ENCODE assay signal across 9 cellular contexts in genomic region chr1:172826096-172826741, GRCh38.
DNase-seq lines count a peak whose midpoint lies in the region; ATAC-seq and TF ChIP-seq lines count a peak whose summit lies in the region.
"Had no signal": no experiment of that assay in that cellular context is flagged by ENCODE, and none has a peak within 500 bp of the region (broad histone marks: within the 10 kb centered on the region; RNA-seq: fewer than 3 reads in every experiment).

No MANE protein-coding gene starts in this region.

- peaks cover 0 to 4% of the 10 kb centered on the region in 2 donors for H3K4me1 Mint-ChIP-seq in natural killer cell

- no peaks in the 10 kb centered on the region for H3K36me3 Mint-ChIP-seq in natural killer cell
- H3K36me3 Mint-ChIP-seq: activated naive CD4-positive, alpha-beta T cell treated with anti-CD3 and anti-CD28 coated beads, Interleukin-2, amount 50 U/mL, for 72 hours had no signal

- no peak overlapping the region for H3K27ac Mint-ChIP-seq in natural killer cell
- H3K27ac Mint-ChIP-seq: activated naive CD4-positive, alpha-beta T cell treated with anti-CD3 and anti-CD28 coated beads, Interleukin-2, amount 50 U/mL, for 72 hours had no signal

- H3F3A ChIP-seq in SK-N-SH (replicated peaks; ENCODE audit: insufficient read depth), result no peaks in the 10 kb centered on the region

- no peak overlapping the region for H3K4me2 ChIP-seq in SK-N-SH

- TF ChIP-seq POLR2A in esophagus muscularis mucosa (IDR thresholded peaks at IDR 0.05; ENCODE audit: low read depth), result peak; percentile 3

- no peaks in the 10 kb centered on the region for H3K79me2 ChIP-seq in SK-N-SH (ENCODE audit: insufficient read depth)

- H3K9ac ChIP-seq in SK-N-SH, result no peak overlapping the region

- H3K9me3 Mint-ChIP-seq in natural killer cell, result no peaks in the 10 kb centered on the region
- H3K9me3 Mint-ChIP-seq: activated naive CD4-positive, alpha-beta T cell treated with anti-CD3 and anti-CD28 coated beads, Interleukin-2, amount 50 U/mL, for 72 hours had no signal

- intact Hi-C loops in esophagus muscularis mucosa (cut with DNase I) (no loop called here), natural killer cell (cut with micrococcal nuclease) (no loop called here)

- DNase-seq in GM03348 (ENCODE audit: low spot score) (peak; percentile 66), SK-N-SH (peak; percentile 38), esophagus muscularis mucosa (ENCODE audit: extremely low spot score) (no peak), natural killer cell (no peak), NCI-H2227 treated with DMSO at 0.1 percent for 48 hours (lab: John Stamatoyannopoulos, UW) (no peak)
- no peak for DNase-seq in stimulated activated CD4-positive, alpha-beta T cell treated with anti-CD3 and anti-CD28 coated beads, Interleukin-1b, Interleukin-23, amount 100 ng/mL, for 48 hours

- H3K4me3 ChIP-seq in SK-N-SH (ENCODE audit: low read depth in 2 of 2, low read length in 1 of 2) (no peak overlapping the region), esophagus muscularis mucosa (peak overlapping the region; percentile 19 to 48 (median 34))

- CTCF ChIA-PET in SK-N-SH (lab: Yijun Ruan, JAX), result interaction anchor here (0.6 to 3.0 kb wide), 17 partner anchors 9 to 391 kb away, joined by 3 to 44 read pairs (median 3); no protein-coding TSS in a partner anchor

- 65% methylated on average over 10 of the region's 10 CpGs for WGBS in SK-N-SH (ENCODE audit: low lambda C conversion rate)
- 25% methylated on average over 10 of the region's 10 CpGs for WGBS in esophagus muscularis mucosa

- H3K9me3 ChIP-seq in SK-N-SH (no peaks in the 10 kb centered on the region), esophagus muscularis mucosa (no peaks in the 10 kb centered on the region)

- no peaks in the 10 kb centered on the region for H3K36me3 ChIP-seq in SK-N-SH (replicated peaks in 1 of 2; ENCODE audit: control insufficient read depth in 1 of 2, insufficient read depth in 2 of 2, low read length in 1 of 2)
- no peaks in the 10 kb centered on the region for H3K36me3 ChIP-seq in esophagus muscularis mucosa

- peak; percentile 79 for ATAC-seq in HG03175 (IDR thresholded peaks at IDR 0.05; ENCODE audit: unreplicated experiment)
- ATAC-seq in natural killer cell, result peak; percentile 90 to 93 (median 90)
- no peak for ATAC-seq in HG02840 (IDR thresholded peaks at IDR 0.05; ENCODE audit: low FRiP score, unreplicated experiment)

- TF ChIP-seq CTCF in SK-N-SH (IDR thresholded peaks at IDR 0.05) (peak; percentile 79), esophagus muscularis mucosa (IDR thresholded peaks at IDR 0.05) (peak; percentile 68 to 80 (median 75)), natural killer cell (IDR thresholded peaks at IDR 0.05) (peak; percentile 55)

- POLR2A ChIA-PET in SK-N-SH (lab: Yijun Ruan, JAX), result no interaction called here

- no peak overlapping the region for H3K4me3 Mint-ChIP-seq in natural killer cell

- H4K20me1 ChIP-seq in SK-N-SH (ENCODE audit: insufficient read depth), result no peaks in the 10 kb centered on the region

- TF ChIP-seq EP300 in SK-N-SH (IDR thresholded peaks at IDR 0.05; ENCODE audit: borderline replicate concordance in 1 of 2, low read depth in 1 of 2, low read length in 1 of 2) (0 out of 4 replicates have a peak, but pooled peaks of 1 of the 2 experiments have one; percentile 17), esophagus muscularis mucosa (IDR thresholded peaks at IDR 0.05) (peak; percentile 74)

- H3K4me1 ChIP-seq in SK-N-SH (ENCODE audit: control insufficient read depth in 1 of 2, insufficient read depth in 2 of 2, low read depth in 1 of 2, low read length in 1 of 2) (peaks cover 0 to 7% of the 10 kb centered on the region in 2 experiments; a peak in 2 of 4 replicates), esophagus muscularis mucosa (peaks cover 8 to 18% (median 12%) of the 10 kb centered on the region in 4 donors)

- 0 out of 2 replicates have a peak overlapping the region, but pooled peaks have one; percentile 38 for H2AFZ ChIP-seq in SK-N-SH (ENCODE audit: low read depth)

- H3K9me2 ChIP-seq in SK-N-SH, result no peaks in the 10 kb centered on the region

- H3K27me3 Mint-ChIP-seq in natural killer cell (ENCODE audit: low read depth in 2 of 2), result no peaks in the 10 kb centered on the region

- H3K27me3 ChIP-seq in SK-N-SH (ENCODE audit: insufficient read depth) (no peaks in the 10 kb centered on the region), esophagus muscularis mucosa (no peaks in the 10 kb centered on the region)

- peak; percentile 85 for TF ChIP-seq RAD21 in SK-N-SH (IDR thresholded peaks at IDR 0.05; ENCODE audit: low read length)

- H3K27ac ChIP-seq in SK-N-SH (ENCODE audit: low read depth in 2 of 2, low read length in 1 of 2) (peak overlapping the region in 1 of 2 experiments; percentile 86; a peak in 1 of 4 replicates), esophagus muscularis mucosa (replicated peaks in 1 of 4) (peak overlapping the region; percentile 78 to 83 (median 80))

TF ChIP-seq in SK-N-SH, 30 proteins besides CTCF, POLR2A, EP300 and RAD21:
- TF ChIP-seq SMC3 (IDR thresholded peaks at IDR 0.05; ENCODE audit: low read depth, low read length) (peak; percentile 88), POLR2AphosphoS5 (IDR thresholded peaks at IDR 0.05; ENCODE audit: low read depth, low read length) (no peak), REST (IDR thresholded peaks at IDR 0.05; ENCODE audit: low read depth, low read length) (no peak), NRF1 (IDR thresholded peaks at IDR 0.05; ENCODE audit: low read depth, low read length) (no peak), RFX5 (IDR thresholded peaks at IDR 0.05; ENCODE audit: low read length) (no peak), TCF12 (IDR thresholded peaks at IDR 0.05) (peak; percentile 40; the same call in 1 of the 2 replicates), USF2 (IDR thresholded peaks at IDR 0.05; ENCODE audit: borderline replicate concordance, low read depth, low read length) (no peak), RCOR1 (IDR thresholded peaks at IDR 0.05; ENCODE audit: low read length) (no peak)
- TF ChIP-seq, protein P1, sequence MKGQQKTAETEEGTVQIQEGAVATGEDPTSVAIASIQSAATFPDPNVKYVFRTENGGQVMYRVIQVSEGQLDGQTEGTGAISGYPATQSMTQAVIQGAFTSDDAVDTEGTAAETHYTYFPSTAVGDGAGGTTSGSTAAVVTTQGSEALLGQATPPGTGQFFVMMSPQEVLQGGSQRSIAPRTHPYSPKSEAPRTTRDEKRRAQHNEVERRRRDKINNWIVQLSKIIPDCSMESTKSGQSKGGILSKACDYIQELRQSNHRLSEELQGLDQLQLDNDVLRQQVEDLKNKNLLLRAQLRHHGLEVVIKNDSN (IDR thresholded peaks at IDR 0.05; ENCODE audit: borderline replicate concordance, low read depth), result peak; percentile 39; the same call in 1 of the 2 replicates
- TF ChIP-seq, protein P2, sequence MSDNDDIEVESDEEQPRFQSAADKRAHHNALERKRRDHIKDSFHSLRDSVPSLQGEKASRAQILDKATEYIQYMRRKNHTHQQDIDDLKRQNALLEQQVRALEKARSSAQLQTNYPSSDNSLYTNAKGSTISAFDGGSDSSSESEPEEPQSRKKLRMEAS (IDR thresholded peaks at IDR 0.05; ENCODE audit: low read depth), result peak; percentile 58; the same call in 1 of the 2 replicates

Comparison
In these comparisons a context has a peak if more than half of its experiments do, and no peak if none do; other contexts are left out.
1. DNase-seq: peak in GM03348 (single experiment) and SK-N-SH (single experiment); none in esophagus muscularis mucosa (single experiment), natural killer cell (single experiment), stimulated activated CD4-positive, alpha-beta T cell treated with anti-CD3 and anti-CD28 coated beads, Interleukin-1b, Interleukin-23, amount 100 ng/mL, for 48 hours (single experiment) and NCI-H2227 treated with DMSO at 0.1 percent for 48 hours (single experiment).
2. H3K4me3 ChIP-seq: peak in esophagus muscularis mucosa (4 of 4); none in SK-N-SH (0 of 2).
3. Peak in every context shown above with its lines, with median percentiles within 50 percentile points of each other: CTCF ChIP-seq.